ENCODE assay signal across 8 cellular contexts in the genomic region with DNA sequence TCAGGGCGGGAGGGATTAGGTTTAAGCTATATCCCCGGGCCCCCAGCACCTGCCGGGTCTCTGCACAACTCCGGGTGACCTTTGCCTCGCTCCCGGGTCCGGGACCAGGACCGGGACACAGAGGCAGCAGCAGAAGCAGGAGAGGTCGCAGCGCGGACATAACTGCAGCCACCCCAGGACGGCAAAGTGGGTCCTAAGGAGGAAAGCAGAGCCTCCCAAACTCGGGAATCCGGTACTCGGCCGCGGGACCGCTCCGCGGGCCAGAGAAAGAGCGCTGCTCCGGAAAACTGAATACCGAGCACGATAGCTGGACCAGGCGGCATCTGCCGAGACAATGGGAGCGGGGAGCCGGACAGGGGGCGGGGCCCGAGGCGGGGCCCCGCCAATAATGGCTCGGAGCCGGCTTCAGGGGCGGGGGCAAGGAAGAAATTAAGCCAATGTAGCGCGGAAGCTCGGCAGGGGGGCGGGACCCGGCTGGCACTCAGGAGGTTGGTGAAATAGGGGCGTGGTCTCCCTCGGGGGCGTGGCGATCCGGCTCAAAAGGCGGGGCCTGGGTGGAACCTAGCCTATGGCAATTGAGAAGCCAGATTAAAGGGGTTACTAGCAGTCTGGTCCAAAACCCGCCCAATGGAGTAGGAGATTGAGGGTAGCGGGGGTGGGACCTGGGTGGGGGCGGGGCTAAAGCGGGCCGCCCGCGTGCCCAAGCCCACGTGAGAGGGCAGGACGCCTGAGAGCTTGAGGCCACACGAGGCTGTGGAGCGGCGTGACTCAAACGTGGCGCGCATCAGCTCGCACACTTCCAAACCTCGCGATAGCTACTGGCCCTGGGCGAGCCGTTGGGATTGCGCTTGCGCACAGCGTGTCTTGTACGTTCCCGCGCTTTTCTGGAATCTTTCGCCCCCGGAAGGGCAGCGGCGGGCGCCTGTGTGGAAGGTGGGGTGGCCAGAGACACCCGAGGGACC. TPM values are rescaled to one million over a fixed set of nuclear protein-coding genes. Genes with fewer than 3 reads are reported as not detected.
DNase-seq lines count a peak whose midpoint lies in the region; ATAC-seq, FAIRE-seq and TF ChIP-seq lines count a peak whose summit lies in the region.

GPC2 (minus strand) TSS at position 342 of the 962 bp plus-strand sequence; CDS start at position 160, 182 bp downstream.
A gene with protein sequence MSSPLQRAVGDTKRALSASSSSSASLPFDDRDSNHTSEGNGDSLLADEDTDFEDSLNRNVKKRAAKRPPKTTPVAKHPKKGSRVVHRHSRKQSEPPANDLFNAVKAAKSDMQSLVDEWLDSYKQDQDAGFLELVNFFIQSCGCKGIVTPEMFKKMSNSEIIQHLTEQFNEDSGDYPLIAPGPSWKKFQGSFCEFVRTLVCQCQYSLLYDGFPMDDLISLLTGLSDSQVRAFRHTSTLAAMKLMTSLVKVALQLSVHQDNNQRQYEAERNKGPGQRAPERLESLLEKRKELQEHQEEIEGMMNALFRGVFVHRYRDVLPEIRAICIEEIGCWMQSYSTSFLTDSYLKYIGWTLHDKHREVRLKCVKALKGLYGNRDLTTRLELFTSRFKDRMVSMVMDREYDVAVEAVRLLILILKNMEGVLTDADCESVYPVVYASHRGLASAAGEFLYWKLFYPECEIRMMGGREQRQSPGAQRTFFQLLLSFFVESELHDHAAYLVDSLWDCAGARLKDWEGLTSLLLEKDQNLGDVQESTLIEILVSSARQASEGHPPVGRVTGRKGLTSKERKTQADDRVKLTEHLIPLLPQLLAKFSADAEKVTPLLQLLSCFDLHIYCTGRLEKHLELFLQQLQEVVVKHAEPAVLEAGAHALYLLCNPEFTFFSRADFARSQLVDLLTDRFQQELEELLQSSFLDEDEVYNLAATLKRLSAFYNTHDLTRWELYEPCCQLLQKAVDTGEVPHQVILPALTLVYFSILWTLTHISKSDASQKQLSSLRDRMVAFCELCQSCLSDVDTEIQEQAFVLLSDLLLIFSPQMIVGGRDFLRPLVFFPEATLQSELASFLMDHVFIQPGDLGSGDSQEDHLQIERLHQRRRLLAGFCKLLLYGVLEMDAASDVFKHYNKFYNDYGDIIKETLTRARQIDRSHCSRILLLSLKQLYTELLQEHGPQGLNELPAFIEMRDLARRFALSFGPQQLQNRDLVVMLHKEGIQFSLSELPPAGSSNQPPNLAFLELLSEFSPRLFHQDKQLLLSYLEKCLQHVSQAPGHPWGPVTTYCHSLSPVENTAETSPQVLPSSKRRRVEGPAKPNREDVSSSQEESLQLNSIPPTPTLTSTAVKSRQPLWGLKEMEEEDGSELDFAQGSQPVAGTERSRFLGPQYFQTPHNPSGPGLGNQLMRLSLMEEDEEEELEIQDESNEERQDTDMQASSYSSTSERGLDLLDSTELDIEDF (plus strand): TSS at position 879 of the 962 bp plus-strand sequence. CDS start 2,639 bp downstream, outside the sequence.

- 2 to 4% methylated on average over 77 to 78 of the region's 78 CpGs for WGBS in pancreas, 2 donors

- H3K9me3 ChIP-seq in pancreas (no peaks in the 10 kb centered on the region), tibial artery (no peaks in the 10 kb centered on the region)

- H3K27me3 ChIP-seq in pancreas (no peaks in the 10 kb centered on the region), tibial artery (peaks cover 0 to 12% of the 10 kb centered on the region in 2 donors)

- CTCF ChIA-PET in GM10248 (lab: Yijun Ruan, JAX) = interaction anchor here (0.7 to 1.8 kb wide), 10 partner anchors 8 to 230 kb away, joined by 3 to 7 read pairs (median 4); partner anchors contain the start of gene LAMTOR4

- H3K9me3 Mint-ChIP-seq in activated naive CD4-positive, alpha-beta T cell treated with anti-CD3 and anti-CD28 coated beads, Interleukin-2, amount 50 U/mL, for 72 hours = peaks cover 0 to 4% of the 10 kb centered on the region in 2 donors

- ATAC-seq in HG02610 (IDR thresholded peaks at IDR 0.05; ENCODE audit: unreplicated experiment) (peak; percentile 85), SK-N-SH treated with all-trans-retinoic acid at 6 μM for 48 hours (peak; percentile 97), Right ventricle myocardium superior (ENCODE audit: poor library complexity) (peak; percentile 97), pancreas (peak; percentile 95 to 99 (median 96))
- peak; percentile 87 to 93 for ATAC-seq in activated naive CD4-positive, alpha-beta T cell treated with anti-CD3 and anti-CD28 coated beads, Interleukin-2, amount 50 U/mL, for 72 hours

- peak; percentile 97 for DNase-seq in GM10248 (ENCODE audit: extremely low spot score)
- peak; percentile 97 for DNase-seq in NCI-H1092 (lab: John Stamatoyannopoulos, UW)
- peak; percentile 96 to 99 for DNase-seq in activated naive CD4-positive, alpha-beta T cell treated with anti-CD3 and anti-CD28 coated beads, Interleukin-2, amount 50 U/mL, for 72 hours (ENCODE audit: low spot score in 2 of 2)
- DNase-seq in Right ventricle myocardium superior = peak; percentile 98
- DNase-seq in pancreas = peak; percentile 91 to 97 (median 95)
- peak; percentile 91 to 95 for DNase-seq in tibial artery

- H3K27ac Mint-ChIP-seq in activated naive CD4-positive, alpha-beta T cell treated with anti-CD3 and anti-CD28 coated beads, Interleukin-2, amount 50 U/mL, for 72 hours = peak within 1 kb of the TSS in 1 of 2 donors; percentile 75

- H3K4me3 ChIP-seq in pancreas (peak within 1 kb of the TSS in 2 of 4 donors; percentile 19 to 59), tibial artery (peak within 1 kb of the TSS; percentile 42 to 59)

- no peaks in the 10 kb centered on the region for H3K4me1 ChIP-seq in pancreas
- peaks cover 0 to 18% (median 13%) of the 10 kb centered on the region in 4 donors for H3K4me1 ChIP-seq in tibial artery

- H3K36me3 Mint-ChIP-seq in activated naive CD4-positive, alpha-beta T cell treated with anti-CD3 and anti-CD28 coated beads, Interleukin-2, amount 50 U/mL, for 72 hours = peaks cover 0 to 7% of the 10 kb centered on the region in 2 donors

- POLR2A ChIA-PET in GM10248 (lab: Yijun Ruan, JAX) = no interaction called here

- TF ChIP-seq CTCF in GM10248 (IDR thresholded peaks at IDR 0.05; ENCODE audit: control extremely low read depth, extremely low read depth, low read depth, missing control alignments) (no peak), pancreas (IDR thresholded peaks at IDR 0.05) (no peak), tibial artery (IDR thresholded peaks at IDR 0.05) (no peak)

- H3K36me3 ChIP-seq in pancreas (no peaks in the 10 kb centered on the region), tibial artery (no peaks in the 10 kb centered on the region)

- intact Hi-C loops in Right ventricle myocardium superior (cut with DNase I) = no loop called here
- intact Hi-C loops in pancreas (cut with DNase I) = no loop called here
- intact Hi-C loops in tibial artery (cut with DNase I; ENCODE audit: low total_unique reads) = no loop called here

- FAIRE-seq in pancreas (lab: Jason Lieb, UNC) = no peak

- H3K27ac ChIP-seq in pancreas = no peak within 1 kb of the TSS
- H3K27ac ChIP-seq in tibial artery = peak within 1 kb of the TSS; percentile 23 to 29

TF ChIP-seq in SK-N-SH treated with all-trans-retinoic acid at 6 μM for 48 hours, 23 proteins besides CTCF, POLR2A, EP300 and RAD21:
- TF ChIP-seq GLIS3 (CRISPR knock-in tag; IDR thresholded peaks at IDR 0.05) (no peak), CREB5 (CRISPR knock-in tag; IDR thresholded peaks at IDR 0.05; ENCODE audit: low read depth) (no peak), ARNTL (CRISPR knock-in tag; IDR thresholded peaks at IDR 0.05; ENCODE audit: borderline replicate concordance, low read depth) (peak; percentile 64; the same call in 1 of the 2 replicates), ZNF70 (CRISPR knock-in tag; IDR thresholded peaks at IDR 0.05) (peak; percentile 31; the same call in 1 of the 2 replicates), ESRRG (CRISPR knock-in tag; IDR thresholded peaks at IDR 0.05) (peak; percentile 53; the same call in 1 of the 2 replicates), ZNF565 (CRISPR knock-in tag; conservative IDR thresholded peaks at IDR 0.05; ENCODE audit: low read depth) (0 out of 2 replicates have a peak, but pooled peaks have one; percentile 38)
TF ChIP-seq in SK-N-SH treated with all-trans-retinoic acid at 6 μM for 48 hours: peak in this region for 4.

RNA-seq across cellular contexts. Expression of gene GPC2, which starts in this region (rescaled TPM):
- total RNA-seq in activated naive CD4-positive, alpha-beta T cell treated with anti-CD3 and anti-CD28 coated beads, Interleukin-2, amount 50 U/mL, for 72 hours = 10 to 100 TPM in 1 of 2 donors, 1 to 10 TPM in 1; 7.0 to 18.9 TPM
- total RNA-seq in Right ventricle myocardium superior (0.13 TPM), pancreas (1 to 10 TPM in 1 of 6 donors, under 1 TPM in 5; 0.12 to 2.5 (median 0.51) TPM)
- polyA plus RNA-seq in pancreas = under 1 TPM; 0.59 to 0.68 TPM

RNA-seq across cellular contexts. Expression of the second gene that starts in this region (rescaled TPM):
- 10 to 100 TPM; 33.3 to 54.2 TPM for total RNA-seq in activated naive CD4-positive, alpha-beta T cell treated with anti-CD3 and anti-CD28 coated beads, Interleukin-2, amount 50 U/mL, for 72 hours
- total RNA-seq in Right ventricle myocardium superior (0.94 TPM), pancreas (1 to 10 TPM in 2 of 6 donors, under 1 TPM in 4; 0.19 to 1.2 (median 0.94) TPM)
- under 1 TPM; 0.99 TPM for polyA plus RNA-seq in pancreas

Comparison
In these comparisons a context has a peak if more than half of its experiments do, and no peak if none do; other contexts are left out.
1. RNA of the second gene that starts in this region (total RNA-seq): 33.3 to 54.2 TPM in activated naive CD4-positive, alpha-beta T cell treated with anti-CD3 and anti-CD28 coated beads, Interleukin-2, amount 50 U/mL, for 72 hours; 0.19 to 1.2 TPM in pancreas and 0.94 TPM in Right ventricle myocardium superior (single experiment); every median in the first group is over 10 times any median in the second.
2. Peak in DNase-seq and ATAC-seq in Right ventricle myocardium superior; RNA of the genes that start here not detected or under 1 TPM.
3. H3K27ac ChIP-seq: peak in tibial artery (2 of 2); none in pancreas (0 of 4).
4. Peak in every context shown above with its lines, with median percentiles within 50 percentile points of each other: DNase-seq and ATAC-seq.